ENCODE assay signal across 1 cellular context in the genomic region with DNA sequence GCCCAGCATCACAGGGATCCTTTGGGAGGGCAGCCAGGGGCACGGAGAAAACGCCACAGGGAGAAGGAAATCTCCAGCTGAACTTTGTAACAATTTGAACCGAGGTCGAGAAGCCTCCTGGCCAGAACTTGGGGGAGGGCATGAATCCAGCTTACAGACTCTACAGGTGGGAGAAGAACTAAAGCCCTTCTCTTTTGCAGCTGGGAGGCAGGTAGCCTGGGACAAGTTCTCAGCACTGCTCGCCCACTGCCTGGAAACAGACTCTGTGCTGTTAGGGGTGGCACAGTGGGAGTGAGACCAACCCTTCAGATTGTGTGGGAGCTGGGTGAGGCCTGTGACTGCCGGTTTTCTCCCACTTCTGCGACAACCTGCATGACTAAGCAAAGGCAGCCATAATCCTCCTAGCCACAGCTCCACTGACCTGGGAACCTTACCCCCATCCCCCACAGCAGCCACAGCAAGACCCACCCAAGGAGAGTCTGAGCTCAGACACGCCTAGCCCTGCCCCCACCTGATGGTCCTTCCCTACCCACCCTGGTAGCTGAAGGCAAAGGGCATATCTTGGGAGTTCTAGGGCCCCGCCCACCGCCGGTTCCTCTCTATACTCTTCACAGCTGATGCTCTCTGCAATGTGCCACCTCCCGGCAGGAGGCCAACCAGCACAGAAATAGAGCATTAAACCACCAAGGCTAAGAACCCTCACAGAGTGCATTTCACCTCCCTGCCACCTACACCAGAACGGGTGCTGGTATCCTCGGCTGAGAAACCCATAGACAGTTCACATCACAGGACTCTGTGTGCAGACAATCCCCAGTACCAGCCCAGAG.
TF ChIP-seq lines count a peak whose summit lies in the region.

No MANE protein-coding gene starts in this region.

TF ChIP-seq in H1, 55 proteins besides CTCF, POLR2A, EP300 and RAD21:
- TF ChIP-seq, protein P1, sequence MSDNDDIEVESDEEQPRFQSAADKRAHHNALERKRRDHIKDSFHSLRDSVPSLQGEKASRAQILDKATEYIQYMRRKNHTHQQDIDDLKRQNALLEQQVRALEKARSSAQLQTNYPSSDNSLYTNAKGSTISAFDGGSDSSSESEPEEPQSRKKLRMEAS (IDR thresholded peaks at IDR 0.05) = no peak
- TF ChIP-seq CHD1 (IDR thresholded peaks at IDR 0.05; ENCODE audit: low read depth, low read length) = no peak
- TF ChIP-seq CBX8 (IDR thresholded peaks at IDR 0.05; ENCODE audit: borderline replicate concordance, low read depth, low read length) = no peak
- no peak for TF ChIP-seq CTBP2 (IDR thresholded peaks at IDR 0.05; ENCODE audit: borderline replicate concordance, insufficient read depth, insufficient read length, low read length)
